In the genomic region with DNA sequence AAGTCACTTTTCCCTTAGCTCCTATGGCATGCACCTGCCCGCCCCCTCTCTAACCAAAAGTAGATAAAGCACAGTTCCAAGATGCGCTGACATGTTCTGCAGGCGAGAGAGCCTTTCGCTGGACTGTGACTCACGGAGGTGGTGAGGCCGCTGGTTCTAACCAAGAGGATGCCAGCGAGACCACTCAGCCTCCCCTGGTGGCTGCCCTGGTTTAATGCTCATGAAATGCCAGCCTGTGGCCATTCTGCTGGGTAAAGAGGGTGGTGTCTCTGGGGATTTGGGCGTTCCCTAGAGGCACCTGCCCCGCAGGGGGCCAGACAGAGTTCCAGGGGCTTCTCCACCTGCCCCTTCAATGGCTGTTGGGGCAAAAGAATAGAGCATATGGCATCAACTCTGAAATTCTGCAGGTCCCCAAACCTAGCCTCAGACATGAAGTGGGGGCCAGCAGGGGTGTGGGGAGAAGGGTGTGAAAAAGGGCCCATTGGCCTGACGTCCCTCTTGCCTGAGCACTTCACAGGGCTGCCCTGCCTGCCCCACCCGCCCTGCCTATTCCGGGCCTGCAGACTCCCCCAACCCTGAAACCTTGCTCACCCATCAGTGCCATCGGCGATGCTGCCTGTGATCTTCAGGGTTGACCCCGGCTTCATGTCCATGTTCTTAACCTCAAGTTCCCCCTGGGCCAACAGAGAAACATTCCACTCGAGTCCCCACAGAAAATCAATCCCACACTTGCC, we compare ENCODE assay signal across 13 cellular contexts. TPM values are rescaled to one million over a fixed set of nuclear protein-coding genes. Genes with fewer than 3 reads are reported as not detected.
A peak's percentile ranks its signal among the peaks of the same experiment; 100 is the strongest.
DNase-seq lines count a peak whose midpoint lies in the region; ATAC-seq, FAIRE-seq and TF ChIP-seq lines count a peak whose summit lies in the region.
"Had no signal": no experiment of that assay in that cellular context is flagged by ENCODE, and none has a peak within 500 bp of the region (broad histone marks: within the 10 kb centered on the region; RNA-seq: fewer than 3 reads in every experiment).

No MANE protein-coding gene starts in this region.

- H3K4me3 Mint-ChIP-seq in progenitor cell of endocrine pancreas (ENCODE audit: low read depth), result no peak overlapping the region
- no peak overlapping the region for H3K4me3 Mint-ChIP-seq in activated CD8-positive, alpha-beta T cell treated with anti-CD3 and anti-CD28 coated beads for 36 hours
- H3K4me3 Mint-ChIP-seq: brain; T-helper 1 cell treated with Interleukin-12 subunit alpha and Interleukin-12 subunit beta and Interleukin-4 antibody, amounts not matched to agents 30 μg/mL and 1 μg/mL, for 36 hours had no signal

- ATAC-seq in HG02852 (IDR thresholded peaks at IDR 0.05; ENCODE audit: unreplicated experiment) (no peak), HG03354 (IDR thresholded peaks at IDR 0.05; ENCODE audit: poor library complexity, severe bottlenecking, unreplicated experiment) (no peak)
- ATAC-seq in activated CD8-positive, alpha-beta T cell treated with anti-CD3 and anti-CD28 coated beads for 36 hours, result no peak
- ATAC-seq: lower lobe of right lung had no signal

- intact Hi-C loops in activated CD8-positive, alpha-beta T cell treated with anti-CD3 and anti-CD28 coated beads for 36 hours (cut with micrococcal nuclease), result no loop called here

- peak overlapping the region; percentile 99 for H3K27ac Mint-ChIP-seq in progenitor cell of endocrine pancreas
- H3K27ac Mint-ChIP-seq in activated CD8-positive, alpha-beta T cell treated with anti-CD3 and anti-CD28 coated beads for 36 hours, result no peak overlapping the region

- peaks cover 42% of the 10 kb centered on the region for H3K4me1 Mint-ChIP-seq in progenitor cell of endocrine pancreas (ENCODE audit: low read depth)
- peaks cover 10% of the 10 kb centered on the region for H3K4me1 Mint-ChIP-seq in activated CD8-positive, alpha-beta T cell treated with anti-CD3 and anti-CD28 coated beads for 36 hours (ENCODE audit: low read depth)
- H3K4me1 Mint-ChIP-seq: brain had no signal

- FAIRE-seq in H54 (lab: Jason Lieb, UNC), result peak; percentile 38
- FAIRE-seq in RCC 7860 (lab: Jason Lieb, UNC), result peak; percentile 67

- H3K36me3 Mint-ChIP-seq in progenitor cell of endocrine pancreas (ENCODE audit: insufficient read depth), result peaks cover 8% of the 10 kb centered on the region
- H3K36me3 Mint-ChIP-seq in activated CD8-positive, alpha-beta T cell treated with anti-CD3 and anti-CD28 coated beads for 36 hours (ENCODE audit: low read depth), result no peaks in the 10 kb centered on the region
- H3K36me3 Mint-ChIP-seq: brain had no signal

- CTCF ChIA-PET in activated CD8-positive, alpha-beta T cell treated with anti-CD3 and anti-CD28 coated beads for 36 hours (lab: Charles Lee), result interaction anchor here (1.0 to 15.7 kb wide), 4 partner anchors 13 to 82 kb away, joined by 3 to 501 read pairs (median 100); no protein-coding TSS in a partner anchor

- TF ChIP-seq CTCF in progenitor cell of endocrine pancreas (IDR thresholded peaks at IDR 0.05; ENCODE audit: unreplicated experiment), result no peak
- no peak for TF ChIP-seq CTCF in activated CD8-positive, alpha-beta T cell treated with anti-CD3 and anti-CD28 coated beads for 36 hours (IDR thresholded peaks at IDR 0.05)

- DNase-seq in H54 (ENCODE audit: insufficient read length, low spot score) (peak; percentile 72), RCC 7860 (ENCODE audit: low spot score) (peak; percentile 70), progenitor cell of endocrine pancreas (ENCODE audit: low spot score, unreplicated experiment) (no peak)
- no peak for DNase-seq in activated CD8-positive, alpha-beta T cell treated with anti-CD3 and anti-CD28 coated beads for 36 hours
- DNase-seq in stimulated activated CD4-positive, alpha-beta T cell treated with anti-CD3 and anti-CD28 coated beads, Interleukin-12 subunit alpha, Interleukin-12 subunit beta, amount 100 ng/mL, for 4 hours, result no peak
- DNase-seq: lower lobe of right lung had no signal

- no peaks in the 10 kb centered on the region for H3K9me3 Mint-ChIP-seq in progenitor cell of endocrine pancreas (ENCODE audit: low read depth)
- H3K9me3 Mint-ChIP-seq in activated CD8-positive, alpha-beta T cell treated with anti-CD3 and anti-CD28 coated beads for 36 hours, result no peaks in the 10 kb centered on the region
- H3K9me3 Mint-ChIP-seq: brain; T-helper 1 cell treated with Interleukin-12 subunit alpha and Interleukin-12 subunit beta and Interleukin-4 antibody, amounts not matched to agents 30 μg/mL and 1 μg/mL, for 36 hours had no signal

- POLR2A ChIA-PET in activated CD8-positive, alpha-beta T cell treated with anti-CD3 and anti-CD28 coated beads for 36 hours (lab: Charles Lee), result interaction anchor here (0.6 kb wide), 1 partner anchor 85 kb away, joined by 3 read pairs; no protein-coding TSS in a partner anchor

- no peaks in the 10 kb centered on the region for H3K27me3 Mint-ChIP-seq in progenitor cell of endocrine pancreas
- no peaks in the 10 kb centered on the region for H3K27me3 Mint-ChIP-seq in activated CD8-positive, alpha-beta T cell treated with anti-CD3 and anti-CD28 coated beads for 36 hours

- TF ChIP-seq POLR2A in H54 (IDR thresholded peaks at IDR 0.05; ENCODE audit: low read depth, low read length), result no peak

- peak overlapping the region; percentile 94 for H3K27ac ChIP-seq in cingulate gyrus (ENCODE audit: low read depth, low read length)
- H3K27ac ChIP-seq: lower lobe of right lung had no signal

RNA-seq across cellular contexts. Expression of gene LGALS2, which starts 8.5 kb away (rescaled TPM):
- 2.7 and 4.3 TPM in 2 replicates for total RNA-seq in progenitor cell of endocrine pancreas
- not detected for total RNA-seq in activated CD8-positive, alpha-beta T cell treated with anti-CD3 and anti-CD28 coated beads for 36 hours
- total RNA-seq: glomerular endothelial cell, renal cortical epithelial cell had no signal

RNA-seq across cellular contexts. Expression of gene CDC42EP1, which starts 11.1 kb away (rescaled TPM):
- 52.6 TPM in 2 replicates for total RNA-seq in progenitor cell of endocrine pancreas
- under 1 TPM; 0.59 to 0.72 TPM for total RNA-seq in activated CD8-positive, alpha-beta T cell treated with anti-CD3 and anti-CD28 coated beads for 36 hours

RNA-seq across cellular contexts. Expression of gene GGA1, which starts 37.2 kb away (rescaled TPM):
- total RNA-seq in progenitor cell of endocrine pancreas, result 121 and 132 TPM in 2 replicates
- 10 to 100 TPM; 59.7 to 62.8 TPM for total RNA-seq in activated CD8-positive, alpha-beta T cell treated with anti-CD3 and anti-CD28 coated beads for 36 hours

RNA-seq across cellular contexts. Expression of gene CARD10, which starts 52.2 kb away (rescaled TPM):
- total RNA-seq in progenitor cell of endocrine pancreas, result 44.1 and 46.7 TPM in 2 replicates
- under 1 TPM; 0.09 to 0.18 TPM for total RNA-seq in activated CD8-positive, alpha-beta T cell treated with anti-CD3 and anti-CD28 coated beads for 36 hours

Comparison
In these comparisons a context has a peak if more than half of its experiments do, and no peak if none do; other contexts are left out.
1. DNase-seq: peak in H54 (single experiment) and RCC 7860 (single experiment); none in progenitor cell of endocrine pancreas (single experiment), activated CD8-positive, alpha-beta T cell treated with anti-CD3 and anti-CD28 coated beads for 36 hours (single experiment) and stimulated activated CD4-positive, alpha-beta T cell treated with anti-CD3 and anti-CD28 coated beads, Interleukin-12 subunit alpha, Interleukin-12 subunit beta, amount 100 ng/mL, for 4 hours (single experiment).
2. RNA of gene CDC42EP1, which starts 11.1 kb away (total RNA-seq): 52.6 TPM in progenitor cell of endocrine pancreas; 0.59 to 0.72 TPM in activated CD8-positive, alpha-beta T cell treated with anti-CD3 and anti-CD28 coated beads for 36 hours; every median in the first group is over 10 times any median in the second.